8 cellular contexts compared by ENCODE assay signal in genomic region chr10:104120512-104120902, GRCh38. TPM values are rescaled to one million over a fixed set of nuclear protein-coding genes. Genes with fewer than 3 reads are reported as not detected.
DNase-seq lines count a peak whose midpoint lies in the region; TF ChIP-seq lines count a peak whose summit lies in the region.

No MANE protein-coding gene starts in this region.

- no peaks in the 10 kb centered on the region for H3K9me3 ChIP-seq in HEK293 (ENCODE audit: control insufficient read depth, insufficient read depth, low read depth, low read length)
- no peaks in the 10 kb centered on the region for H3K9me3 ChIP-seq in hepatocyte (ENCODE audit: low read depth)
- H3K9me3 ChIP-seq in smooth muscle cell (replicated peaks; ENCODE audit: low read depth) = no peaks in the 10 kb centered on the region

- peak overlapping the region; percentile 56; the same call in 1 of the 2 replicates for H3K4me3 ChIP-seq in HEK293 (ENCODE audit: low read depth, low read length)
- H3K4me3 ChIP-seq in hepatocyte = no peak overlapping the region
- H3K4me3 ChIP-seq in smooth muscle cell = peak overlapping the region; percentile 77

- H3K27ac Mint-ChIP-seq in activated CD4-positive, alpha-beta memory T cell treated with anti-CD3 and anti-CD28 coated beads for 36 hours = peak overlapping the region; percentile 97

- H3K36me3 ChIP-seq in HEK293 (ENCODE audit: control insufficient read depth in 2 of 2, insufficient read depth in 1 of 2, low read length in 2 of 2) (peaks cover 3 to 5% of the 10 kb centered on the region in 2 experiments; a peak in 1 of 3 replicates), hepatocyte (replicated peaks; ENCODE audit: insufficient read depth, low read depth) (no peaks in the 10 kb centered on the region), smooth muscle cell (ENCODE audit: low read depth) (no peaks in the 10 kb centered on the region)

- peaks cover 10% of the 10 kb centered on the region for H3F3A ChIP-seq in smooth muscle cell (ENCODE audit: low read depth)

- peak overlapping the region; percentile 90 for H3K4me3 Mint-ChIP-seq in activated CD4-positive, alpha-beta memory T cell treated with anti-CD3 and anti-CD28 coated beads for 36 hours

- H3K27me3 Mint-ChIP-seq in activated CD4-positive, alpha-beta memory T cell treated with anti-CD3 and anti-CD28 coated beads for 36 hours = no peaks in the 10 kb centered on the region

- H3K27ac ChIP-seq in HEK293 (ENCODE audit: extremely low read depth, low read depth, low read length) (peak overlapping the region; percentile 92; the same call in 1 of the 2 replicates), hepatocyte (peak overlapping the region; percentile 98), smooth muscle cell (ENCODE audit: low read depth) (peak overlapping the region; percentile 100)

- H3K79me2 ChIP-seq in hepatocyte (no peaks in the 10 kb centered on the region), smooth muscle cell (ENCODE audit: low read depth) (no peaks in the 10 kb centered on the region)

- H4K20me1 ChIP-seq in hepatocyte (ENCODE audit: insufficient read depth, poor library complexity, severe bottlenecking) (no peaks in the 10 kb centered on the region), smooth muscle cell (ENCODE audit: low read depth) (no peaks in the 10 kb centered on the region)

- no peaks in the 10 kb centered on the region for H3K9me3 Mint-ChIP-seq in activated CD4-positive, alpha-beta memory T cell treated with anti-CD3 and anti-CD28 coated beads for 36 hours

- CTCF ChIA-PET in HEK293 (lab: Yijun Ruan, JAX) = interaction anchor here (0.6 to 2.2 kb wide), 13 partner anchors 7 to 540 kb away, joined by 3 to 10 read pairs (median 3); no protein-coding TSS in a partner anchor
- CTCF ChIA-PET in activated CD4-positive, alpha-beta memory T cell treated with anti-CD3 and anti-CD28 coated beads for 36 hours (lab: Charles Lee) = interaction anchor here (0.7 to 5.9 kb wide), 14 partner anchors 11 to 424 kb away, joined by 3 to 68 read pairs (median 6); partner anchors contain the start of genes CFAP58 and SLK

- intact Hi-C loops in activated CD4-positive, alpha-beta memory T cell treated with anti-CD3 and anti-CD28 coated beads for 36 hours (cut with micrococcal nuclease) = loop anchor here (2.0 to 5.0 kb wide), 6 partner anchors 92 to 423 kb away; partner anchors contain the start of gene STN1

- no peak for DNase-seq in activated CD4-positive, alpha-beta memory T cell treated with anti-CD3 and anti-CD28 coated beads for 36 hours
- DNase-seq in hepatocyte (ENCODE audit: low spot score) (no peak), smooth muscle cell (lab: John Stamatoyannopoulos, UW; ENCODE audit: unreplicated experiment) (no peak), putamen (ENCODE audit: low spot score) (no peak), iPS-NIHi7 (ENCODE audit: extremely low spot score) (no peak), GM03348 (ENCODE audit: low spot score) (no peak), NCI-H146 treated with DMSO at 0.1 percent for 48 hours (lab: John Stamatoyannopoulos, UW; ENCODE audit: unreplicated experiment) (no peak)

- H3K9me2 ChIP-seq in hepatocyte (replicated peaks; ENCODE audit: insufficient read depth) = no peaks in the 10 kb centered on the region

- POLR2A ChIA-PET in HEK293 (lab: Yijun Ruan, JAX) = interaction anchor here (0.6 to 1.5 kb wide), 9 partner anchors 21 to 339 kb away, joined by 3 to 5 read pairs (median 4); no protein-coding TSS in a partner anchor
- POLR2A ChIA-PET in activated CD4-positive, alpha-beta memory T cell treated with anti-CD3 and anti-CD28 coated beads for 36 hours (lab: Charles Lee) = interaction anchor here (0.7 to 2.7 kb wide), 11 partner anchors 10 to 442 kb away, joined by 3 to 20 read pairs (median 9); partner anchors contain the start of genes GSTO1, GSTO2, SLK and STN1

- H3K4me2 ChIP-seq in hepatocyte (peak overlapping the region; percentile 82), smooth muscle cell (peak overlapping the region; percentile 93)

- WGBS in hepatocyte (ENCODE audit: low lambda C conversion rate, missing lambda C conversion rate) = 49% methylated on average over 2 of the region's 2 CpGs
- WGBS in smooth muscle cell (ENCODE audit: low lambda C conversion rate) = 58% methylated on average over 2 of the region's 2 CpGs

- H2AFZ ChIP-seq in hepatocyte (peak overlapping the region; percentile 87), smooth muscle cell (ENCODE audit: low read depth) (peak overlapping the region; percentile 91)

- H3K9ac ChIP-seq in smooth muscle cell (ENCODE audit: low read depth) = peak overlapping the region; percentile 99

- no peak for TF ChIP-seq CTCF in HEK293 (tag by site-specific recombination; IDR thresholded peaks at IDR 0.05)
- no peak for TF ChIP-seq CTCF in hepatocyte (IDR thresholded peaks at IDR 0.05; ENCODE audit: poor library complexity)
- TF ChIP-seq CTCF in smooth muscle cell (IDR thresholded peaks at IDR 0.05; ENCODE audit: borderline replicate concordance, insufficient read depth, poor library complexity, severe bottlenecking) = no peak

- peaks cover 9% of the 10 kb centered on the region for H3K36me3 Mint-ChIP-seq in activated CD4-positive, alpha-beta memory T cell treated with anti-CD3 and anti-CD28 coated beads for 36 hours

- H3K4me1 ChIP-seq in HEK293 (ENCODE audit: control insufficient read depth, insufficient read depth, low read length) = peaks cover 4% of the 10 kb centered on the region
- peaks cover 7% of the 10 kb centered on the region for H3K4me1 ChIP-seq in hepatocyte (ENCODE audit: insufficient read depth)
- H3K4me1 ChIP-seq in smooth muscle cell (ENCODE audit: low read depth) = peaks cover 23% of the 10 kb centered on the region

- H3K27me3 ChIP-seq in hepatocyte (no peaks in the 10 kb centered on the region), smooth muscle cell (ENCODE audit: low read depth) (no peaks in the 10 kb centered on the region)

- peaks cover 32% of the 10 kb centered on the region for H3K4me1 Mint-ChIP-seq in activated CD4-positive, alpha-beta memory T cell treated with anti-CD3 and anti-CD28 coated beads for 36 hours (ENCODE audit: low read depth)

TF ChIP-seq in HEK293, 187 proteins besides CTCF, POLR2A, EP300 and RAD21:
- TF ChIP-seq MEIS1 (CRISPR knock-in tag; IDR thresholded peaks at IDR 0.05; ENCODE audit: borderline replicate concordance) = no peak
- TF ChIP-seq ZNF433 (tag by site-specific recombination; IDR thresholded peaks at IDR 0.05; ENCODE audit: low read depth) = no peak
- TF ChIP-seq ZNF350 (tag by site-specific recombination; IDR thresholded peaks at IDR 0.05) = no peak
- TF ChIP-seq ZNF645 (tag by site-specific recombination; IDR thresholded peaks at IDR 0.05) = no peak
- TF ChIP-seq INSM2 (tag by site-specific recombination; IDR thresholded peaks at IDR 0.05) = no peak
- no peak for TF ChIP-seq ZSCAN16 (tag by site-specific recombination; IDR thresholded peaks at IDR 0.05)
- TF ChIP-seq ZNF76 (tag by site-specific recombination; IDR thresholded peaks at IDR 0.05; ENCODE audit: borderline replicate concordance, low read depth) = no peak
- no peak for TF ChIP-seq ZNF274 (IDR thresholded peaks at IDR 0.05; ENCODE audit: low read length)
- no peak for TF ChIP-seq ZNF274 (tag by site-specific recombination; IDR thresholded peaks at IDR 0.05; ENCODE audit: borderline replicate concordance)
- no peak for TF ChIP-seq OSR2 (tag by site-specific recombination; IDR thresholded peaks at IDR 0.05)
- TF ChIP-seq ZBTB48 (tag by site-specific recombination; IDR thresholded peaks at IDR 0.05) = 0 out of 2 replicates have a peak, but pooled peaks have one; percentile 45
- TF ChIP-seq ZEB2 (tag by site-specific recombination; IDR thresholded peaks at IDR 0.05) = peak; percentile 28; the same call in 1 of the 2 replicates
- TF ChIP-seq HOXC10 (CRISPR knock-in tag; IDR thresholded peaks at IDR 0.05) = no peak
- TF ChIP-seq KLF9 (tag by site-specific recombination; IDR thresholded peaks at IDR 0.05; ENCODE audit: low read depth) = no peak

RNA-seq across cellular contexts. Expression of gene SFR1, which starts 1.5 kb away (rescaled TPM):
- 10 to 100 TPM; 16.8 to 19.2 TPM for total RNA-seq in activated CD4-positive, alpha-beta memory T cell treated with anti-CD3 and anti-CD28 coated beads for 36 hours
- total RNA-seq in hepatocyte (7.1 and 7.3 TPM in 2 replicates), smooth muscle cell (4.1 and 5.3 TPM in 2 replicates)
- polyA plus RNA-seq in hepatocyte (6.0 and 7.1 TPM in 2 replicates), smooth muscle cell (4.7 and 5.3 TPM in 2 replicates)

RNA-seq across cellular contexts. Expression of gene COL17A1, which starts 34.8 kb away (rescaled TPM):
- total RNA-seq in activated CD4-positive, alpha-beta memory T cell treated with anti-CD3 and anti-CD28 coated beads for 36 hours = not detected
- 5.7 and 7.5 TPM in 2 replicates for total RNA-seq in hepatocyte
- polyA plus RNA-seq in hepatocyte = 2.1 and 3.3 TPM in 2 replicates
- 140 and 150 TPM in 2 replicates for total RNA-seq in smooth muscle cell
- 31.5 and 167 TPM in 2 replicates for polyA plus RNA-seq in smooth muscle cell

Comparison
In these comparisons a context has a peak if more than half of its experiments do, and no peak if none do; other contexts are left out.
1. RNA of gene COL17A1, which starts 34.8 kb away (total RNA-seq): 140 to 150 TPM in smooth muscle cell; 5.7 to 7.5 TPM in hepatocyte and not detected in activated CD4-positive, alpha-beta memory T cell treated with anti-CD3 and anti-CD28 coated beads for 36 hours; every median in the first group is over 10 times any median in the second.
2. Peak in every context shown above with its lines, with median percentiles within 50 percentile points of each other: H3K27ac ChIP-seq.